27 cellular contexts compared by ENCODE assay signal in the genomic region with DNA sequence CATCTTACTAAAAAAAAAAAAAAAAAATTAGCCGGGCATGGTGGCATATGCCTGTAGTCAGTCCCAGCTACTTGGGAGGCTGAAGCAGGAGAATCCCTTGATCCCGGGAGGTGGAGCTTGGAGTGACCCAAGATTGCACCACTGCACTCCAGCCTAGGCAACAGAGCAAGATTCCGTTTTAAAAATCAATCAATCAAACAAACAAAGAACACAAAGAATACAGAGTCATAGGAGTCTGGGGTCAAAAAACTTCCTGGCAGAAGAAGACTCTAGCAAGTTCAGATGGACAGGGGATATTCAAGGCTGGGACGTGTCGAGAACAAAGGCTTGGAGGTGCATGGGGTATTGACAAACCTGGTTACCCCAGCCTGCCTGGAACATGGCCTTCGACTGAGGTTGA.
"Had no signal": no experiment of that assay in that cellular context is flagged by ENCODE, and none has a peak within 500 bp of the region (broad histone marks: within the 10 kb centered on the region; RNA-seq: fewer than 3 reads in every experiment).

No MANE protein-coding gene starts in this region.

- H3K36me3 Mint-ChIP-seq: mesothelial cell of epicardium had no signal

- H3K27me3 Mint-ChIP-seq: dendritic cell treated with granulocyte-macrophage colony-stimulating factor and Interleukin-4, amounts not matched to agents 40 ng/mL and 50 ng/mL, for 4 days had no signal

- FAIRE-seq: endometrium, islet of Langerhans, keratinocyte had no signal

- H3K9me3 Mint-ChIP-seq: dendritic cell treated with granulocyte-macrophage colony-stimulating factor and Interleukin-4, amounts not matched to agents 40 ng/mL and 50 ng/mL, for 4 days; endodermal cell; mesothelial cell of epicardium had no signal

- ATAC-seq: effector memory CD8-positive, alpha-beta T cell; esophagus mucosa; gastrocnemius medialis; left cardiac atrium; lower lobe of right lung; mucosa of descending colon had no signal

- H3K4me3 ChIP-seq: colonic mucosa, esophagus squamous epithelium, gastrocnemius medialis, heart right ventricle, left ventricle myocardium inferior, lower lobe of right lung, mucosa of descending colon had no signal

- H3K4me1 Mint-ChIP-seq: endodermal cell, mesothelial cell of epicardium had no signal

- H3K27ac Mint-ChIP-seq: dendritic cell treated with granulocyte-macrophage colony-stimulating factor and Interleukin-4, amounts not matched to agents 40 ng/mL and 50 ng/mL, for 4 days; effector memory CD8-positive, alpha-beta T cell; endodermal cell; mesothelial cell of epicardium had no signal

- H3K27me3 ChIP-seq: colonic mucosa, esophagus squamous epithelium, gastrocnemius medialis, heart right ventricle had no signal

- H3K4me1 ChIP-seq: colonic mucosa, esophagus squamous epithelium, lower lobe of right lung had no signal

- H3K9me3 ChIP-seq: colonic mucosa, esophagus squamous epithelium, gastrocnemius medialis, heart right ventricle, left ventricle myocardium inferior, lower lobe of right lung, mucosa of descending colon had no signal

- DNase-seq: cerebellar nuclear complex; colonic mucosa; cortex of kidney; effector CD8-positive, alpha-beta T cell; effector memory CD8-positive, alpha-beta T cell; endodermal cell; erythroblast; esophagus squamous epithelium; foreskin fibroblast; foreskin melanocyte; gastrocnemius medialis; glutamatergic neuron; head of caudate nucleus; heart right ventricle; hippocampal formation; left cardiac atrium; left ventricle myocardium inferior; lower lobe of right lung; mesenchymal stem cell; mucosa of descending colon had no signal

- H3K27ac ChIP-seq: colonic mucosa, epithelial cell of prostate, esophagus squamous epithelium, gastrocnemius medialis, heart right ventricle, left ventricle myocardium inferior, lower lobe of right lung had no signal

- H3K4me3 Mint-ChIP-seq: dendritic cell treated with granulocyte-macrophage colony-stimulating factor and Interleukin-4, amounts not matched to agents 40 ng/mL and 50 ng/mL, for 4 days; effector memory CD8-positive, alpha-beta T cell; endodermal cell; mesothelial cell of epicardium had no signal

- H3K36me3 ChIP-seq: colonic mucosa, esophagus squamous epithelium, gastrocnemius medialis, heart right ventricle, left ventricle myocardium inferior, lower lobe of right lung had no signal
